In the genomic region with DNA sequence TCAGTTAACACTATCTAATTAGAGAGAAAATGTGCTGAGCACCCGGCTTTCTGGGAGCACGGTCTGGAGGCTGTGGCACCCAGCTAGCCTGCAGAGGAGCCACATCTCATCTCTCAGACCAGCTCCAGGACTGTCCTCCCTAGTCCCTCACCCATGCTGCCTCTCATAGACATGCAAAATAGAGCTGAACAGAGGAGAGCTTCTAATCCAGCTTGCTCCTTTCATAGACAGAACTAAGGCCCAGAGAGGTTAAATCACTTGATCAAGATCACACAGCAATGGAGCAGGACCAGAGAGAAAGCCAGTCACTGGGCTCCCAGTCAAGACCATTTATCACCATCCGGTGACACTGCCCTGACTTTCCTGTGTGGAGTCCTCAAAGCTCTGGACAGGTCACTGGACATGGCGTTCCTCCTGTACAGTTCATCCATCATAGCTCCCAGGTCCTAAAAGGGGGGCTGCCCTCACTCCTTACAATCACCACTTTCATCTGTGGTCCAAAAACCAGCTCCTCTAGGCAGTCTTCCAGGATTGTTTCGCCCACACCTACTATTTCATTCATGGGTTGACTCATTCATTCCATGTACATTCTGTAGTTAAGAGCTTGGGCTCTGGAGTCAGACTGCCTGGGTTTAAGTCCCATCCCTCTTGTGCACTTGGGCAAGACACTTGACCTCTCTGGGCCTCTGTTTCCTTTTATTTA, we compare ENCODE assay signal across 12 cellular contexts. TPM values are rescaled to one million over a fixed set of nuclear protein-coding genes. Genes with fewer than 3 reads are reported as not detected.
DNase-seq lines count a peak whose midpoint lies in the region; ATAC-seq and TF ChIP-seq lines count a peak whose summit lies in the region.
"Had no signal": no experiment of that assay in that cellular context is flagged by ENCODE, and none has a peak within 500 bp of the region (broad histone marks: within the 10 kb centered on the region; RNA-seq: fewer than 3 reads in every experiment).

No MANE protein-coding gene starts in this region.

- TF ChIP-seq CTCF in AG04449 (IDR thresholded peaks at IDR 0.05; ENCODE audit: insufficient read depth, low read length, missing control alignments) (no peak), astrocyte of the cerebellum (IDR thresholded peaks at IDR 0.05; ENCODE audit: low read depth, low read length, missing control alignments) (no peak), kidney epithelial cell (IDR thresholded peaks at IDR 0.05; ENCODE audit: insufficient read depth, low read length, poor library complexity, severe bottlenecking) (no peak), Caco-2 (IDR thresholded peaks at IDR 0.05; ENCODE audit: insufficient read depth in 1 of 2, low read depth in 1 of 2, low read length in 1 of 2, severe bottlenecking in 1 of 2, unreplicated experiment in 1 of 2) (no peak)

- H3K9me3 Mint-ChIP-seq in Caco-2 (ENCODE audit: unreplicated experiment), result no peaks in the 10 kb centered on the region
- H3K9me3 Mint-ChIP-seq: nephron had no signal

- H3K4me1 Mint-ChIP-seq in Caco-2 (ENCODE audit: low read depth, unreplicated experiment), result peaks cover 6% of the 10 kb centered on the region
- H3K4me1 Mint-ChIP-seq: nephron had no signal

- ATAC-seq in GM18511 (IDR thresholded peaks at IDR 0.05; ENCODE audit: unreplicated experiment), result no peak

- no peak overlapping the region for H3K4me3 Mint-ChIP-seq in Caco-2 (ENCODE audit: unreplicated experiment)
- H3K4me3 Mint-ChIP-seq: nephron had no signal

- peaks cover under 1% of the 10 kb centered on the region for H3K36me3 Mint-ChIP-seq in Caco-2 (ENCODE audit: insufficient read depth, unreplicated experiment)

- BruUV-seq in Caco-2 (replicated peaks; lab: Mats Ljungman, UMichigan), result no TSS peak

- intact Hi-C loops in Caco-2 (cut with micrococcal nuclease; ENCODE audit: unreplicated experiment), result loop anchor here (2.0 kb wide), 1 partner anchor 282 kb away; no protein-coding TSS in a partner anchor

- H3K4me3 ChIP-seq in AG04449 (ENCODE audit: low read depth, low read length) (no peak overlapping the region), astrocyte of the cerebellum (ENCODE audit: low read depth, low read length) (no peak overlapping the region), kidney epithelial cell (ENCODE audit: low read depth, low read length) (no peak overlapping the region), Caco-2 (ENCODE audit: low read depth, low read length) (no peak overlapping the region)
- H3K4me3 ChIP-seq in effector memory CD4-positive, alpha-beta T cell (ENCODE audit: insufficient read depth, low read depth, low read length, poor library complexity, severe bottlenecking), result no peak overlapping the region

- no peak overlapping the region for H3K27ac ChIP-seq in effector memory CD4-positive, alpha-beta T cell (ENCODE audit: insufficient read depth, low read length, poor library complexity, severe bottlenecking)

- DNase-seq in AG04449 (ENCODE audit: low read depth, low spot score) (peak; percentile 55), HS-5 (ENCODE audit: low read depth) (peak; percentile 92), astrocyte of the cerebellum (ENCODE audit: low read depth) (peak; percentile 45), kidney epithelial cell (ENCODE audit: low read depth) (peak; percentile 82), Caco-2 (no peak), AML-193 (lab: John Stamatoyannopoulos, UW) (no peak)
- no peak for DNase-seq in effector memory CD4-positive, alpha-beta T cell
- DNase-seq: activated naive CD4-positive, alpha-beta T cell; KG1; NCI-H526 had no signal

- in situ Hi-C loops in astrocyte of the cerebellum (cut with HindIII; ENCODE audit: low sequenced_read_pairs), result no loop called here

- H3K27me3 Mint-ChIP-seq in Caco-2 (ENCODE audit: insufficient read depth, unreplicated experiment), result no peaks in the 10 kb centered on the region

- peaks cover 6% of the 10 kb centered on the region for H3K4me1 ChIP-seq in effector memory CD4-positive, alpha-beta T cell (ENCODE audit: control insufficient read depth, insufficient read depth, low read length, poor library complexity, severe bottlenecking)
- H3K4me1 ChIP-seq in Caco-2, result no peaks in the 10 kb centered on the region

- H3K36me3 ChIP-seq in kidney epithelial cell (ENCODE audit: control insufficient read depth, insufficient read depth, low read length), result no peaks in the 10 kb centered on the region
- peaks cover 19% of the 10 kb centered on the region for H3K36me3 ChIP-seq in effector memory CD4-positive, alpha-beta T cell (ENCODE audit: control insufficient read depth, insufficient read depth, low read length)
- H3K36me3 ChIP-seq in Caco-2 (ENCODE audit: control insufficient read depth, insufficient read depth, low read length), result no peaks in the 10 kb centered on the region

- no peaks in the 10 kb centered on the region for H3K9me3 ChIP-seq in effector memory CD4-positive, alpha-beta T cell (ENCODE audit: control insufficient read depth, low read length)
- no peaks in the 10 kb centered on the region for H3K9me3 ChIP-seq in Caco-2

- H3K27me3 ChIP-seq in kidney epithelial cell (ENCODE audit: control insufficient read depth, insufficient read depth, low read length) (no peaks in the 10 kb centered on the region), Caco-2 (replicated peaks; ENCODE audit: control insufficient read depth, insufficient read depth, low read length) (no peaks in the 10 kb centered on the region)
- no peaks in the 10 kb centered on the region for H3K27me3 ChIP-seq in effector memory CD4-positive, alpha-beta T cell (replicated peaks; ENCODE audit: control insufficient read depth, insufficient read depth, low read length, poor library complexity, severe bottlenecking)

- no peak overlapping the region for H3K27ac Mint-ChIP-seq in Caco-2 (ENCODE audit: unreplicated experiment)
- H3K27ac Mint-ChIP-seq: nephron had no signal

- CTCF ChIA-PET in AG04449 (lab: Yijun Ruan, JAX), result interaction anchor here (0.5 to 10.3 kb wide), 51 partner anchors 8 to 612 kb away, joined by 3 to 202 read pairs (median 5); a partner anchor contains a TSS
- CTCF ChIA-PET in Caco-2 (lab: Charles Lee), result interaction anchor here (0.5 to 2.2 kb wide), 4 partner anchors 25 to 348 kb away, joined by 3 to 9 read pairs (median 4); no protein-coding TSS in a partner anchor

- POLR2A ChIA-PET in AG04449 (lab: Yijun Ruan, JAX), result interaction anchor here (0.6 to 1.5 kb wide), 2 partner anchors 9 to 262 kb away, joined by 3 to 9 read pairs; a partner anchor contains a TSS
- POLR2A ChIA-PET in Caco-2 (lab: Charles Lee), result no interaction called here

RNA-seq across cellular contexts. Expression of a gene that starts 8.8 kb away (rescaled TPM):
- 39.8 and 42.6 TPM in 2 replicates for total RNA-seq in kidney epithelial cell
- 47.5 and 55.0 TPM in 2 replicates for total RNA-seq in Caco-2 (2022)

RNA-seq across cellular contexts. Expression of a gene that starts 13.2 kb away (rescaled TPM):
- total RNA-seq in kidney epithelial cell, result 43.0 and 46.5 TPM in 2 replicates
- total RNA-seq in Caco-2 (2022), result 18.3 and 18.7 TPM in 2 replicates

RNA-seq across cellular contexts. Expression of a gene that starts 57.6 kb away (rescaled TPM):
- total RNA-seq in kidney epithelial cell (0.13 and 0.34 TPM in 2 replicates), Caco-2 (2022) (3.6 and 4.4 TPM in 2 replicates)

Comparison
In these comparisons a context has a peak if more than half of its experiments do, and no peak if none do; other contexts are left out.
1. DNase-seq: peak in AG04449 (single experiment), HS-5 (single experiment), astrocyte of the cerebellum (single experiment) and kidney epithelial cell (single experiment); none in effector memory CD4-positive, alpha-beta T cell (0 of 3), Caco-2 (0 of 2) and AML-193 (0 of 2).